ENCODE assay signal across 1 cellular context in genomic region chr17:43134774-43135453, GRCh38.
TF ChIP-seq lines count a peak whose summit lies in the region.

No MANE protein-coding gene starts in this region.

TF ChIP-seq in HepG2, 621 proteins besides CTCF, POLR2A, EP300 and RAD21 (continued from another document and continues in another):
- TF ChIP-seq ZHX2 (IDR thresholded peaks at IDR 0.05; ENCODE audit: low read depth) (no peak), ZHX2 (CRISPR knock-in tag; IDR thresholded peaks at IDR 0.05; ENCODE audit: borderline replicate concordance) (no peak), BCL6 (CRISPR knock-in tag; IDR thresholded peaks at IDR 0.05) (peak; percentile 99), ZMYM4 (CRISPR knock-in tag; IDR thresholded peaks at IDR 0.05) (peak; percentile 31; the same call in 1 of the 2 replicates), PBX3 (CRISPR knock-in tag; IDR thresholded peaks at IDR 0.05; ENCODE audit: borderline replicate concordance) (no peak), ZNF691 (CRISPR knock-in tag; IDR thresholded peaks at IDR 0.05; ENCODE audit: borderline replicate concordance, low read depth) (0 out of 2 replicates have a peak, but pooled peaks have one; percentile 18), HNRNPL (IDR thresholded peaks at IDR 0.05; ENCODE audit: low read depth, low read length) (peak; percentile 38; the same call in 1 of the 2 replicates), SMAD9 (CRISPR knock-in tag; IDR thresholded peaks at IDR 0.05) (no peak), NR2F6 (IDR thresholded peaks at IDR 0.05) (peak; percentile 97), NR2F6 (CRISPR knock-in tag; IDR thresholded peaks at IDR 0.05) (peak; percentile 96), IKZF4 (CRISPR knock-in tag; IDR thresholded peaks at IDR 0.05; ENCODE audit: borderline replicate concordance, low read depth, not compliant biosample characterization) (peak; percentile 40), NCOA1 (CRISPR knock-in tag; IDR thresholded peaks at IDR 0.05) (no peak), ZNF280D (CRISPR knock-in tag; IDR thresholded peaks at IDR 0.05) (peak; percentile 72; the same call in 1 of the 2 replicates), SIX4 (CRISPR knock-in tag; IDR thresholded peaks at IDR 0.05) (peak; percentile 87), CEBPG (CRISPR knock-in tag; IDR thresholded peaks at IDR 0.05) (peak; percentile 51; the same call in 1 of the 2 replicates), KAT7 (CRISPR knock-in tag; IDR thresholded peaks at IDR 0.05; ENCODE audit: borderline replicate concordance) (no peak), ZIK1 (CRISPR knock-in tag; IDR thresholded peaks at IDR 0.05; ENCODE audit: borderline replicate concordance, low read depth) (0 out of 2 replicates have a peak, but pooled peaks have one; percentile 19), HOXA7 (CRISPR knock-in tag; IDR thresholded peaks at IDR 0.05) (no peak), ZNF841 (CRISPR knock-in tag; IDR thresholded peaks at IDR 0.05; ENCODE audit: borderline replicate concordance) (no peak), ERF (CRISPR knock-in tag; IDR thresholded peaks at IDR 0.05) (peak; percentile 42; the same call in 1 of the 2 replicates), AGO1 (IDR thresholded peaks at IDR 0.05; ENCODE audit: low read depth, low read length, poor library complexity, severe bottlenecking) (peak; percentile 32), ZNF138 (CRISPR knock-in tag; IDR thresholded peaks at IDR 0.05; ENCODE audit: low read depth) (no peak), ZNF605 (CRISPR knock-in tag; IDR thresholded peaks at IDR 0.05) (peak; percentile 80; the same call in 1 of the 2 replicates), MYC (CRISPR knock-in tag; IDR thresholded peaks at IDR 0.05; ENCODE audit: borderline replicate concordance) (peak; percentile 58; the same call in 1 of the 2 replicates), GLMP (CRISPR knock-in tag; IDR thresholded peaks at IDR 0.05; ENCODE audit: borderline replicate concordance) (no peak), ZNF614 (CRISPR knock-in tag; IDR thresholded peaks at IDR 0.05; ENCODE audit: borderline replicate concordance) (no peak), ZNF256 (CRISPR knock-in tag; conservative IDR thresholded peaks at IDR 0.05) (no peak), TAF15 (IDR thresholded peaks at IDR 0.05; ENCODE audit: low read depth, low read length, poor library complexity, severe bottlenecking) (peak; percentile 25), ZNF230 (CRISPR knock-in tag; IDR thresholded peaks at IDR 0.05) (peak; percentile 39; the same call in 1 of the 2 replicates)
- TF ChIP-seq, protein P1, sequence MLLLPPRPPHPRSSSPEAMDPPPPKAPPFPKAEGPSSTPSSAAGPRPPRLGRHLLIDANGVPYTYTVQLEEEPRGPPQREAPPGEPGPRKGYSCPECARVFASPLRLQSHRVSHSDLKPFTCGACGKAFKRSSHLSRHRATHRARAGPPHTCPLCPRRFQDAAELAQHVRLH (CRISPR knock-in tag; IDR thresholded peaks at IDR 0.05; ENCODE audit: borderline replicate concordance, low read depth), result no peak
- TF ChIP-seq, protein P2, sequence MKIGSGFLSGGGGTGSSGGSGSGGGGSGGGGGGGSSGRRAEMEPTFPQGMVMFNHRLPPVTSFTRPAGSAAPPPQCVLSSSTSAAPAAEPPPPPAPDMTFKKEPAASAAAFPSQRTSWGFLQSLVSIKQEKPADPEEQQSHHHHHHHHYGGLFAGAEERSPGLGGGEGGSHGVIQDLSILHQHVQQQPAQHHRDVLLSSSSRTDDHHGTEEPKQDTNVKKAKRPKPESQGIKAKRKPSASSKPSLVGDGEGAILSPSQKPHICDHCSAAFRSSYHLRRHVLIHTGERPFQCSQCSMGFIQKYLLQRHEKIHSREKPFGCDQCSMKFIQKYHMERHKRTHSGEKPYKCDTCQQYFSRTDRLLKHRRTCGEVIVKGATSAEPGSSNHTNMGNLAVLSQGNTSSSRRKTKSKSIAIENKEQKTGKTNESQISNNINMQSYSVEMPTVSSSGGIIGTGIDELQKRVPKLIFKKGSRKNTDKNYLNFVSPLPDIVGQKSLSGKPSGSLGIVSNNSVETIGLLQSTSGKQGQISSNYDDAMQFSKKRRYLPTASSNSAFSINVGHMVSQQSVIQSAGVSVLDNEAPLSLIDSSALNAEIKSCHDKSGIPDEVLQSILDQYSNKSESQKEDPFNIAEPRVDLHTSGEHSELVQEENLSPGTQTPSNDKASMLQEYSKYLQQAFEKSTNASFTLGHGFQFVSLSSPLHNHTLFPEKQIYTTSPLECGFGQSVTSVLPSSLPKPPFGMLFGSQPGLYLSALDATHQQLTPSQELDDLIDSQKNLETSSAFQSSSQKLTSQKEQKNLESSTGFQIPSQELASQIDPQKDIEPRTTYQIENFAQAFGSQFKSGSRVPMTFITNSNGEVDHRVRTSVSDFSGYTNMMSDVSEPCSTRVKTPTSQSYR (CRISPR knock-in tag; IDR thresholded peaks at IDR 0.05; ENCODE audit: borderline replicate concordance), result peak; percentile 90
- TF ChIP-seq, protein P3, sequence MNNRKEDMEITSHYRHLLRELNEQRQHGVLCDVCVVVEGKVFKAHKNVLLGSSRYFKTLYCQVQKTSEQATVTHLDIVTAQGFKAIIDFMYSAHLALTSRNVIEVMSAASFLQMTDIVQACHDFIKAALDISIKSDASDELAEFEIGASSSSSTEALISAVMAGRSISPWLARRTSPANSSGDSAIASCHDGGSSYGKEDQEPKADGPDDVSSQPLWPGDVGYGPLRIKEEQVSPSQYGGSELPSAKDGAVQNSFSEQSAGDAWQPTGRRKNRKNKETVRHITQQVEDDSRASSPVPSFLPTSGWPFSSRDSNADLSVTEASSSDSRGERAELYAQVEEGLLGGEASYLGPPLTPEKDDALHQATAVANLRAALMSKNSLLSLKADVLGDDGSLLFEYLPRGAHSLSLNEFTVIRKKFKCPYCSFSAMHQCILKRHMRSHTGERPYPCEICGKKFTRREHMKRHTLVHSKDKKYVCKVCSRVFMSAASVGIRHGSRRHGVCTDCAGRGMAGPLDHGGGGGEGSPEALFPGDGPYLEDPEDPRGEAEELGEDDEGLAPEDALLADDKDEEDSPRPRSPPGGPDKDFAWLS (CRISPR knock-in tag; IDR thresholded peaks at IDR 0.05; ENCODE audit: borderline replicate concordance), result no peak
- TF ChIP-seq, protein P4, sequence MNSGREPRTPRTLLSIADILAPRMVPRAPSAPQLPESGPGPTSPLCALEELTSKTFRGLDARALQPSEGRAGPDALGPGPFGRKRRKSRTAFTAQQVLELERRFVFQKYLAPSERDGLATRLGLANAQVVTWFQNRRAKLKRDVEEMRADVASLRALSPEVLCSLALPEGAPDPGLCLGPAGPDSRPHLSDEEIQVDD (CRISPR knock-in tag; IDR thresholded peaks at IDR 0.05; ENCODE audit: borderline replicate concordance), result 0 out of 2 replicates have a peak, but pooled peaks have one; percentile 48
- TF ChIP-seq, protein P5, sequence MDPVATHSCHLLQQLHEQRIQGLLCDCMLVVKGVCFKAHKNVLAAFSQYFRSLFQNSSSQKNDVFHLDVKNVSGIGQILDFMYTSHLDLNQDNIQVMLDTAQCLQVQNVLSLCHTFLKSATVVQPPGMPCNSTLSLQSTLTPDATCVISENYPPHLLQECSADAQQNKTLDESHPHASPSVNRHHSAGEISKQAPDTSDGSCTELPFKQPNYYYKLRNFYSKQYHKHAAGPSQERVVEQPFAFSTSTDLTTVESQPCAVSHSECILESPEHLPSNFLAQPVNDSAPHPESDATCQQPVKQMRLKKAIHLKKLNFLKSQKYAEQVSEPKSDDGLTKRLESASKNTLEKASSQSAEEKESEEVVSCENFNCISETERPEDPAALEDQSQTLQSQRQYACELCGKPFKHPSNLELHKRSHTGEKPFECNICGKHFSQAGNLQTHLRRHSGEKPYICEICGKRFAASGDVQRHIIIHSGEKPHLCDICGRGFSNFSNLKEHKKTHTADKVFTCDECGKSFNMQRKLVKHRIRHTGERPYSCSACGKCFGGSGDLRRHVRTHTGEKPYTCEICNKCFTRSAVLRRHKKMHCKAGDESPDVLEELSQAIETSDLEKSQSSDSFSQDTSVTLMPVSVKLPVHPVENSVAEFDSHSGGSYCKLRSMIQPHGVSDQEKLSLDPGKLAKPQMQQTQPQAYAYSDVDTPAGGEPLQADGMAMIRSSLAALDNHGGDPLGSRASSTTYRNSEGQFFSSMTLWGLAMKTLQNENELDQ (CRISPR knock-in tag; IDR thresholded peaks at IDR 0.05; ENCODE audit: borderline replicate concordance), result no peak
